ENCODE assay signal across 1 cellular context in genomic region chr16:727291-727977, GRCh38.
TF ChIP-seq lines count a peak whose summit lies in the region.

No MANE protein-coding gene starts in this region.

TF ChIP-seq in endothelial cell of umbilical vein, 7 proteins besides CTCF, POLR2A, EP300 and RAD21:
- TF ChIP-seq POLR2AphosphoS5 (IDR thresholded peaks at IDR 0.05; ENCODE audit: insufficient read depth, low read depth, low read length) (no peak), GATA2 (IDR thresholded peaks at IDR 0.05; ENCODE audit: insufficient read depth, insufficient read length, low read depth, low read length) (no peak), MAX (IDR thresholded peaks at IDR 0.05; ENCODE audit: insufficient read depth, insufficient read length) (no peak), JUN (IDR thresholded peaks at IDR 0.05; ENCODE audit: borderline replicate concordance, insufficient read depth, insufficient read length, low read depth) (no peak), FOS (IDR thresholded peaks at IDR 0.05; ENCODE audit: borderline replicate concordance, insufficient read depth, low read length) (no peak), MYC (IDR thresholded peaks at IDR 0.05; ENCODE audit: low read depth, low read length) (no peak), EZH2 (IDR thresholded peaks at IDR 0.05; ENCODE audit: borderline replicate concordance, low read depth, low read length, severe bottlenecking) (no peak)
